Comparison of ENCODE assay signal across 8 cellular contexts in genomic region chr10:62242965-62243646, GRCh38. TPM values are rescaled to one million over a fixed set of nuclear protein-coding genes. Genes with fewer than 3 reads are reported as not detected.
DNase-seq lines count a peak whose midpoint lies in the region; ATAC-seq, FAIRE-seq and TF ChIP-seq lines count a peak whose summit lies in the region.
"Not testable (repeated sequence)": the region's sequence is repeated elsewhere in the genome, so short reads cannot be mapped to it uniquely, and the experiment has no call there.

No MANE protein-coding gene starts in this region.

- peaks cover 11 to 46% (median 39%) of the 10 kb centered on the region in 7 donors for H3K4me1 Mint-ChIP-seq in naive thymus-derived CD4-positive, alpha-beta T cell

- peak overlapping the region; percentile 31 to 54 for H3K4me3 ChIP-seq in foreskin fibroblast (ENCODE audit: low read depth in 1 of 2, low read length in 2 of 2)
- H3K4me3 ChIP-seq in naive thymus-derived CD4-positive, alpha-beta T cell (ENCODE audit: low read length), result not testable (repeated sequence)

- H3K27me3 Mint-ChIP-seq in naive thymus-derived CD4-positive, alpha-beta T cell, result not testable (repeated sequence)

- POLR2A ChIA-PET in naive thymus-derived CD4-positive, alpha-beta T cell (lab: Charles Lee), result interaction anchor here (0.8 to 1.4 kb wide), 3 partner anchors 60 to 204 kb away, joined by 4 to 5 read pairs (median 4); no protein-coding TSS in a partner anchor

- not testable (repeated sequence) for H3K36me3 ChIP-seq in naive thymus-derived CD4-positive, alpha-beta T cell (ENCODE audit: control insufficient read depth in 2 of 3, insufficient read depth in 3 of 3, low read length in 3 of 3)

- H3K9me3 Mint-ChIP-seq in activated naive CD4-positive, alpha-beta T cell treated with anti-CD3 and anti-CD28 coated beads, Interleukin-2, amount 50 U/mL, for 72 hours; naive thymus-derived CD4-positive, alpha-beta T cell: not testable (repeated sequence)

- FAIRE-seq in RCC 7860 (lab: Jason Lieb, UNC), result peak; percentile 98

- H3K27ac Mint-ChIP-seq in activated naive CD4-positive, alpha-beta T cell treated with anti-CD3 and anti-CD28 coated beads, Interleukin-2, amount 50 U/mL, for 72 hours, result peak overlapping the region; percentile 81 to 98
- H3K27ac Mint-ChIP-seq in naive thymus-derived CD4-positive, alpha-beta T cell, result peak overlapping the region in 7 of 9 donors; percentile 21 to 92 (median 59)

- ATAC-seq in GM18499 (IDR thresholded peaks at IDR 0.05; ENCODE audit: insufficient read depth, unreplicated experiment) (peak; percentile 75), HG03520 (IDR thresholded peaks at IDR 0.05; ENCODE audit: unreplicated experiment) (peak; percentile 87)
- peak; percentile 52 to 67 for ATAC-seq in activated naive CD4-positive, alpha-beta T cell treated with anti-CD3 and anti-CD28 coated beads, Interleukin-2, amount 50 U/mL, for 72 hours
- ATAC-seq in naive thymus-derived CD4-positive, alpha-beta T cell, result peak; percentile 72

- H3K4me1 ChIP-seq in naive thymus-derived CD4-positive, alpha-beta T cell (ENCODE audit: control insufficient read depth in 2 of 2, insufficient read depth in 2 of 2, low read length in 2 of 2), result not testable (repeated sequence)

- not testable (repeated sequence) for H3K9me3 ChIP-seq in naive thymus-derived CD4-positive, alpha-beta T cell (ENCODE audit: control insufficient read depth in 2 of 3, low read length in 3 of 3)

- DNase-seq in A172 (ENCODE audit: low spot score) (peak; percentile 86), H4 (ENCODE audit: low spot score) (peak; percentile 94), RCC 7860 (ENCODE audit: low spot score) (peak; percentile 91), foreskin fibroblast (peak; percentile 89 to 96)
- DNase-seq in activated naive CD4-positive, alpha-beta T cell treated with anti-CD3 and anti-CD28 coated beads, Interleukin-2, amount 50 U/mL, for 72 hours (ENCODE audit: low spot score in 2 of 2); naive thymus-derived CD4-positive, alpha-beta T cell: not testable (repeated sequence)

- CTCF ChIA-PET in naive thymus-derived CD4-positive, alpha-beta T cell (lab: Charles Lee), result interaction anchor here (0.5 to 7.9 kb wide), 8 partner anchors 166 to 491 kb away, joined by 3 to 112 read pairs (median 4); no protein-coding TSS in a partner anchor

- H3K36me3 Mint-ChIP-seq in activated naive CD4-positive, alpha-beta T cell treated with anti-CD3 and anti-CD28 coated beads, Interleukin-2, amount 50 U/mL, for 72 hours, result peaks cover 6 to 17% of the 10 kb centered on the region in 2 donors
- not testable (repeated sequence) for H3K36me3 Mint-ChIP-seq in naive thymus-derived CD4-positive, alpha-beta T cell

- peak overlapping the region in 4 of 10 donors; percentile 13 to 76 (median 46) for H3K4me3 Mint-ChIP-seq in naive thymus-derived CD4-positive, alpha-beta T cell

- not testable (repeated sequence) for H3K27ac ChIP-seq in naive thymus-derived CD4-positive, alpha-beta T cell (ENCODE audit: low read depth, low read length)

- H3K27me3 ChIP-seq in naive thymus-derived CD4-positive, alpha-beta T cell (ENCODE audit: control insufficient read depth in 2 of 2, insufficient read depth in 2 of 2, low read length in 2 of 2), result not testable (repeated sequence)

- not testable (repeated sequence) for TF ChIP-seq CTCF in foreskin fibroblast (IDR thresholded peaks at IDR 0.05; ENCODE audit: low read depth, low read length)

- intact Hi-C loops in naive thymus-derived CD4-positive, alpha-beta T cell (cut with micrococcal nuclease), result loop anchor here in 1 of 2 donors (10.0 kb wide), 1 partner anchor 158 kb away; no protein-coding TSS in a partner anchor

RNA-seq across cellular contexts. Expression of gene RTKN2, which starts 25.5 kb away (rescaled TPM):
- total RNA-seq in A172 (2014; rRNA removed; shearing (Covaris generic)), result 20.2 and 23.8 TPM in 2 replicates
- total RNA-seq in H4 (2014; rRNA removed; shearing (Covaris generic)), result 7.1 and 7.3 TPM in 2 replicates
- total RNA-seq in activated naive CD4-positive, alpha-beta T cell treated with anti-CD3 and anti-CD28 coated beads, Interleukin-2, amount 50 U/mL, for 72 hours, result 1 to 10 TPM; 9.2 to 10.0 TPM
- 1 to 10 TPM; 1.4 to 7.8 (median 3.0) TPM for total RNA-seq in naive thymus-derived CD4-positive, alpha-beta T cell
- 1 to 10 TPM; 1.7 to 5.1 TPM for polyA plus RNA-seq in naive thymus-derived CD4-positive, alpha-beta T cell
